1 cellular context compared by ENCODE assay signal in the genomic region with DNA sequence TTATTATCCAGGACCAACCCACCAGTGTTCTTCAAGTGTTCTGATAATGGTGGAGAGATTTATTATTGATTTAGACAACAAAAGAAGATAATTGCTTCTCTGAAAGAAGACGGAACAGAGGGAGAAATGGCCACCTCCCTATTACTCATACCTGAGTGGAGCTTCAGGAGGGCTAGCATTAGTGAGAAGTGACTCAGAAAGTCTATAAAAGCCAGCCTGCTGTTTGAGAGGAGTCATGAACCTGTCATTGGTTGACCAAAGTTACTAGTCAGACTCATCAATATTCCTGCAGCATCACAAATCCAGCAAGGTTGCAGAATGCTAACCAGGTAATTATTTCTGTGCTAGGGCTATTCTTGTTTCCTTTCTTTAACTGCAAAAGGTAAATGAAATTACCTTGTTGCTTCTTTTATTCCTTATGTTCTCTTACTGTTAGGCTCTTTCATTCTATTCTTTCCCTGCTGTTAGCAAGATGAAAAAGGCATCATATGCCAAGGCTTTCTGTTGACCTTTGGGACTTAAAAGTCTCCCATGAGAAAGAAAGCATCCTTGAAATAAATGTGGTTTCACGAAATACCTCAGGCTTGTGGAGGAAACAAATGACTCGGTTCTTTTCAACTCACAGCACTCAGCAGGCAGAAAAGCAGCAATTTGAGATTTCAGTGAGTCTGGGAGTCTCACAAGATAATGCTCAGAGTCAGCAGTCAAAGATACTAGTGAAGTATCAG.
TF ChIP-seq lines count a peak whose summit lies in the region.

No MANE protein-coding gene starts in this region.

TF ChIP-seq in WTC11, 78 proteins besides CTCF, POLR2A, EP300 and RAD21 (continued from another document):
- TF ChIP-seq RORB (CRISPR knock-in tag; IDR thresholded peaks at IDR 0.05) (no peak), SP1 (CRISPR knock-in tag; conservative IDR thresholded peaks at IDR 0.05) (no peak)
- TF ChIP-seq, protein P1, sequence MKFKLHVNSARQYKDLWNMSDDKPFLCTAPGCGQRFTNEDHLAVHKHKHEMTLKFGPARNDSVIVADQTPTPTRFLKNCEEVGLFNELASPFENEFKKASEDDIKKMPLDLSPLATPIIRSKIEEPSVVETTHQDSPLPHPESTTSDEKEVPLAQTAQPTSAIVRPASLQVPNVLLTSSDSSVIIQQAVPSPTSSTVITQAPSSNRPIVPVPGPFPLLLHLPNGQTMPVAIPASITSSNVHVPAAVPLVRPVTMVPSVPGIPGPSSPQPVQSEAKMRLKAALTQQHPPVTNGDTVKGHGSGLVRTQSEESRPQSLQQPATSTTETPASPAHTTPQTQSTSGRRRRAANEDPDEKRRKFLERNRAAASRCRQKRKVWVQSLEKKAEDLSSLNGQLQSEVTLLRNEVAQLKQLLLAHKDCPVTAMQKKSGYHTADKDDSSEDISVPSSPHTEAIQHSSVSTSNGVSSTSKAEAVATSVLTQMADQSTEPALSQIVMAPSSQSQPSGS (CRISPR knock-in tag; IDR thresholded peaks at IDR 0.05; ENCODE audit: borderline replicate concordance, low read depth): no peak
- TF ChIP-seq, protein P2, sequence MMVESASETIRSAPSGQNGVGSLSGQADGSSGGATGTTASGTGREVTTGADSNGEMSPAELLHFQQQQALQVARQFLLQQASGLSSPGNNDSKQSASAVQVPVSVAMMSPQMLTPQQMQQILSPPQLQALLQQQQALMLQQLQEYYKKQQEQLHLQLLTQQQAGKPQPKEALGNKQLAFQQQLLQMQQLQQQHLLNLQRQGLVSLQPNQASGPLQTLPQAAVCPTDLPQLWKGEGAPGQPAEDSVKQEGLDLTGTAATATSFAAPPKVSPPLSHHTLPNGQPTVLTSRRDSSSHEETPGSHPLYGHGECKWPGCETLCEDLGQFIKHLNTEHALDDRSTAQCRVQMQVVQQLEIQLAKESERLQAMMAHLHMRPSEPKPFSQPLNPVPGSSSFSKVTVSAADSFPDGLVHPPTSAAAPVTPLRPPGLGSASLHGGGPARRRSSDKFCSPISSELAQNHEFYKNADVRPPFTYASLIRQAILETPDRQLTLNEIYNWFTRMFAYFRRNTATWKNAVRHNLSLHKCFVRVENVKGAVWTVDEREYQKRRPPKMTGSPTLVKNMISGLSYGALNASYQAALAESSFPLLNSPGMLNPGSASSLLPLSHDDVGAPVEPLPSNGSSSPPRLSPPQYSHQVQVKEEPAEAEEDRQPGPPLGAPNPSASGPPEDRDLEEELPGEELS (CRISPR knock-in tag; IDR thresholded peaks at IDR 0.05): no peak
- TF ChIP-seq, protein P3, sequence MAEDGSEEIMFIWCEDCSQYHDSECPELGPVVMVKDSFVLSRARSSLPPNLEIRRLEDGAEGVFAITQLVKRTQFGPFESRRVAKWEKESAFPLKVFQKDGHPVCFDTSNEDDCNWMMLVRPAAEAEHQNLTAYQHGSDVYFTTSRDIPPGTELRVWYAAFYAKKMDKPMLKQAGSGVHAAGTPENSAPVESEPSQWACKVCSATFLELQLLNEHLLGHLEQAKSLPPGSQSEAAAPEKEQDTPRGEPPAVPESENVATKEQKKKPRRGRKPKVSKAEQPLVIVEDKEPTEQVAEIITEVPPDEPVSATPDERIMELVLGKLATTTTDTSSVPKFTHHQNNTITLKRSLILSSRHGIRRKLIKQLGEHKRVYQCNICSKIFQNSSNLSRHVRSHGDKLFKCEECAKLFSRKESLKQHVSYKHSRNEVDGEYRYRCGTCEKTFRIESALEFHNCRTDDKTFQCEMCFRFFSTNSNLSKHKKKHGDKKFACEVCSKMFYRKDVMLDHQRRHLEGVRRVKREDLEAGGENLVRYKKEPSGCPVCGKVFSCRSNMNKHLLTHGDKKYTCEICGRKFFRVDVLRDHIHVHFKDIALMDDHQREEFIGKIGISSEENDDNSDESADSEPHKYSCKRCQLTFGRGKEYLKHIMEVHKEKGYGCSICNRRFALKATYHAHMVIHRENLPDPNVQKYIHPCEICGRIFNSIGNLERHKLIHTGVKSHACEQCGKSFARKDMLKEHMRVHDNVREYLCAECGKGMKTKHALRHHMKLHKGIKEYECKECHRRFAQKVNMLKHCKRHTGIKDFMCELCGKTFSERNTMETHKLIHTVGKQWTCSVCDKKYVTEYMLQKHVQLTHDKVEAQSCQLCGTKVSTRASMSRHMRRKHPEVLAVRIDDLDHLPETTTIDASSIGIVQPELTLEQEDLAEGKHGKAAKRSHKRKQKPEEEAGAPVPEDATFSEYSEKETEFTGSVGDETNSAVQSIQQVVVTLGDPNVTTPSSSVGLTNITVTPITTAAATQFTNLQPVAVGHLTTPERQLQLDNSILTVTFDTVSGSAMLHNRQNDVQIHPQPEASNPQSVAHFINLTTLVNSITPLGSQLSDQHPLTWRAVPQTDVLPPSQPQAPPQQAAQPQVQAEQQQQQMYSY (CRISPR knock-in tag; IDR thresholded peaks at IDR 0.05): no peak
- TF ChIP-seq, protein P4, sequence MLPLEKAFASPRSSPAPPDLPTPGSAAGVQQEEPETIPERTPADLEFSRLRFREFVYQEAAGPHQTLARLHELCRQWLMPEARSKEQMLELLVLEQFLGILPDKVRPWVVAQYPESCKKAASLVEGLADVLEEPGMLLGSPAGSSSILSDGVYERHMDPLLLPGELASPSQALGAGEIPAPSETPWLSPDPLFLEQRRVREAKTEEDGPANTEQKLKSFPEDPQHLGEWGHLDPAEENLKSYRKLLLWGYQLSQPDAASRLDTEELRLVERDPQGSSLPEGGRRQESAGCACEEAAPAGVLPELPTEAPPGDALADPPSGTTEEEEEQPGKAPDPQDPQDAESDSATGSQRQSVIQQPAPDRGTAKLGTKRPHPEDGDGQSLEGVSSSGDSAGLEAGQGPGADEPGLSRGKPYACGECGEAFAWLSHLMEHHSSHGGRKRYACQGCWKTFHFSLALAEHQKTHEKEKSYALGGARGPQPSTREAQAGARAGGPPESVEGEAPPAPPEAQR (CRISPR knock-in tag; IDR thresholded peaks at IDR 0.05): no peak
